Comparison of ENCODE assay signal across 38 cellular contexts in genomic region chr12:108257610-108258106, GRCh38.
"Had no signal": no experiment of that assay in that cellular context is flagged by ENCODE, and none has a peak within 500 bp of the region (broad histone marks: within the 10 kb centered on the region; RNA-seq: fewer than 3 reads in every experiment).

No MANE protein-coding gene starts in this region.

- H3K27ac Mint-ChIP-seq: activated naive CD4-positive, alpha-beta T cell treated with anti-CD3 and anti-CD28 coated beads for 36 hours; activated naive CD4-positive, alpha-beta T cell treated with anti-CD3 and anti-CD28 coated beads, Interleukin-2, amount 10 ng/mL, durations not matched to agents 7 days and 5 days; activated naive CD4-positive, alpha-beta T cell treated with anti-CD3 and anti-CD28 coated beads, Interleukin-2, amount 50 U/mL, for 24 hours; activated naive CD4-positive, alpha-beta T cell treated with anti-CD3 and anti-CD28 coated beads, Interleukin-2, amount 50 U/mL, for 72 hours; activated naive CD8-positive, alpha-beta T cell; activated naive CD8-positive, alpha-beta T cell treated with anti-CD3 and anti-CD28 coated beads for 36 hours; activated naive CD8-positive, alpha-beta T cell treated with anti-CD3 and anti-CD28 coated beads, Interleukin-2, amount 10 ng/mL, durations not matched to agents 7 days and 5 days; activated naive CD8-positive, alpha-beta T cell treated with anti-CD3 and anti-CD28 coated beads, Interleukin-2, amount 50 U/mL, for 24 hours; activated T-cell treated with anti-CD3 and anti-CD28 coated beads, Interleukin-2, amount 50 U/mL, for 24 hours; activated T-cell treated with anti-CD3 and anti-CD28 coated beads, Interleukin-2, amount 50 U/mL, for 72 hours; activated T-helper 1 cell treated with anti-CD3 and anti-CD28 coated beads, Interleukin-12 subunit alpha, Interleukin-12 subunit beta, Interleukin-2, Interleukin-4 antibody, amounts not matched to agents 30 ng/mL and 10 ng/mL and 1 ng/mL, durations not matched to agents 14 hours and 24 hours and 36 hours; activated T-helper 17 cell treated with anti-CD3 and anti-CD28 coated beads, Interleukin-2, amount 50 U/mL, for 72 hours; activated T-helper 2 cell treated with anti-CD3 and anti-CD28 coated beads, Interferon-gamma antibody, Interleukin-2, Interleukin-4, amounts not matched to agents 10 μg/mL and 5 μg/mL and 100 μg/mL, durations not matched to agents 14 hours and 24 hours and 36 hours had no signal

- H3K4me3 Mint-ChIP-seq: activated naive CD4-positive, alpha-beta T cell treated with anti-CD3 and anti-CD28 coated beads for 36 hours; activated naive CD4-positive, alpha-beta T cell treated with anti-CD3 and anti-CD28 coated beads, Interleukin-2, amount 10 ng/mL, durations not matched to agents 7 days and 5 days; activated naive CD4-positive, alpha-beta T cell treated with anti-CD3 and anti-CD28 coated beads, Interleukin-2, amount 50 U/mL, for 24 hours; activated naive CD8-positive, alpha-beta T cell; activated naive CD8-positive, alpha-beta T cell treated with anti-CD3 and anti-CD28 coated beads for 36 hours; activated naive CD8-positive, alpha-beta T cell treated with anti-CD3 and anti-CD28 coated beads, Interleukin-2, amount 10 ng/mL, durations not matched to agents 7 days and 5 days; activated naive CD8-positive, alpha-beta T cell treated with anti-CD3 and anti-CD28 coated beads, Interleukin-2, amount 50 U/mL, for 24 hours; activated T-cell treated with anti-CD3 and anti-CD28 coated beads, Interleukin-2, amount 50 U/mL, for 24 hours; activated T-cell treated with anti-CD3 and anti-CD28 coated beads, Interleukin-2, amount 50 U/mL, for 4 hours; activated T-cell treated with anti-CD3 and anti-CD28 coated beads, Interleukin-2, amount 50 U/mL, for 72 hours; activated T-helper 1 cell treated with anti-CD3 and anti-CD28 coated beads, Interleukin-12 subunit alpha, Interleukin-12 subunit beta, Interleukin-2, Interleukin-4 antibody, amounts not matched to agents 30 ng/mL and 10 ng/mL and 1 ng/mL, durations not matched to agents 14 hours and 24 hours and 36 hours; activated T-helper 17 cell treated with anti-CD3 and anti-CD28 coated beads, Interleukin-2, amount 50 U/mL, for 72 hours; central memory CD8-positive, alpha-beta T cell had no signal

- H3K27ac ChIP-seq: adrenal gland, ascending aorta, body of pancreas, brain microvascular endothelial cell, breast epithelium, cardiac muscle cell had no signal

- H3K36me3 Mint-ChIP-seq: activated naive CD4-positive, alpha-beta T cell treated with anti-CD3 and anti-CD28 coated beads, Interleukin-2, amount 10 ng/mL, durations not matched to agents 7 days and 5 days; activated naive CD4-positive, alpha-beta T cell treated with anti-CD3 and anti-CD28 coated beads, Interleukin-2, amount 50 U/mL, for 24 hours; activated naive CD8-positive, alpha-beta T cell; activated naive CD8-positive, alpha-beta T cell treated with anti-CD3 and anti-CD28 coated beads for 36 hours; activated naive CD8-positive, alpha-beta T cell treated with anti-CD3 and anti-CD28 coated beads, Interleukin-2, amount 10 ng/mL, durations not matched to agents 7 days and 5 days; brain had no signal

- ATAC-seq: activated naive CD4-positive, alpha-beta T cell treated with anti-CD3 and anti-CD28 coated beads, Interleukin-2, amount 50 U/mL, for 72 hours; activated naive CD8-positive, alpha-beta T cell treated with anti-CD3 and anti-CD28 coated beads, Interleukin-2, amount 50 U/mL, for 24 hours; activated T-cell treated with anti-CD3 and anti-CD28 coated beads, Interleukin-2, amount 50 U/mL, for 4 hours; activated T-cell treated with anti-CD3 and anti-CD28 coated beads, Interleukin-2, amount 50 U/mL, for 72 hours; activated T-helper 17 cell treated with anti-CD3 and anti-CD28 coated beads, Interleukin-2, amount 50 U/mL, for 72 hours; body of pancreas had no signal

- H3K27me3 ChIP-seq: adrenal gland, ascending aorta, body of pancreas, brain microvascular endothelial cell, cardiac muscle cell had no signal

- H3K4me1 Mint-ChIP-seq: activated naive CD4-positive, alpha-beta T cell treated with anti-CD3 and anti-CD28 coated beads, Interleukin-2, amount 10 ng/mL, durations not matched to agents 7 days and 5 days; activated naive CD8-positive, alpha-beta T cell treated with anti-CD3 and anti-CD28 coated beads for 36 hours; activated T-helper 17 cell treated with anti-CD3 and anti-CD28 coated beads, Interleukin-2, amount 50 U/mL, for 72 hours had no signal

- H3K9me3 Mint-ChIP-seq: activated naive CD4-positive, alpha-beta T cell treated with anti-CD3 and anti-CD28 coated beads, Interleukin-2, amount 10 ng/mL, durations not matched to agents 7 days and 5 days had no signal

- H3K36me3 ChIP-seq: adrenal gland, ascending aorta, brain microvascular endothelial cell, breast epithelium, cardiac muscle cell had no signal

- H3K27me3 Mint-ChIP-seq: activated T-cell treated with anti-CD3 and anti-CD28 coated beads, Interleukin-2, amount 50 U/mL, for 24 hours had no signal

- H3K4me3 ChIP-seq: adrenal gland, ascending aorta, body of pancreas, breast epithelium, cardiac muscle cell had no signal

- H3K4me1 ChIP-seq: adrenal gland, ascending aorta, body of pancreas, breast epithelium had no signal

- FAIRE-seq: astrocyte, bronchial epithelial cell had no signal

- DNase-seq: activated effector memory CD4-positive, alpha-beta T cell treated with anti-CD3 and anti-CD28 coated beads, Interleukin-2, amount 50 U/mL, for 16 hours; activated effector memory CD4-positive, alpha-beta T cell treated with Interleukin-2 at 50 U/mL for 16 hours; activated gamma-delta T cell; activated gamma-delta T cell treated with Interleukin-2 at 50 U/mL for 16 hours; activated naive CD4-positive, alpha-beta T cell; activated naive CD4-positive, alpha-beta T cell treated with anti-CD3 and anti-CD28 coated beads for 36 hours; activated naive CD4-positive, alpha-beta T cell treated with anti-CD3 and anti-CD28 coated beads, Interleukin-2, amount 10 ng/mL, durations not matched to agents 7 days and 5 days; activated naive CD4-positive, alpha-beta T cell treated with anti-CD3 and anti-CD28 coated beads, Interleukin-2, amount 50 U/mL, for 16 hours; activated naive CD4-positive, alpha-beta T cell treated with Interleukin-2 at 50 U/mL for 16 hours; activated naive CD8-positive, alpha-beta T cell treated with anti-CD3 and anti-CD28 coated beads for 36 hours; activated naive CD8-positive, alpha-beta T cell treated with anti-CD3 and anti-CD28 coated beads, Interleukin-2, amount 10 ng/mL, durations not matched to agents 7 days and 5 days; activated naive CD8-positive, alpha-beta T cell treated with anti-CD3 and anti-CD28 coated beads, Interleukin-2, amount 50 U/mL, for 24 hours; activated T-cell treated with anti-CD3 and anti-CD28 coated beads for 4 hours; activated T-cell treated with anti-CD3 and anti-CD28 coated beads, Interleukin-2, amount 50 U/mL, for 1 hour; activated T-cell treated with anti-CD3 and anti-CD28 coated beads, Interleukin-2, amount 50 U/mL, for 24 hours; activated T-cell treated with anti-CD3 and anti-CD28 coated beads, Interleukin-2, amount 50 U/mL, for 4 hours; activated T-cell treated with anti-CD3 and anti-CD28 coated beads, Interleukin-2, amount 50 U/mL, for 48 hours; activated T-cell treated with anti-CD3 and anti-CD28 coated beads, Interleukin-2, amount 50 U/mL, for 72 hours; adrenal gland; amniotic stem cell; aorta; body of pancreas; brain microvascular endothelial cell; central memory CD4-positive, alpha-beta T cell; cerebellar nuclear complex had no signal
